ENCODE assay signal across 25 cellular contexts in genomic region chr18:37552296-37552695, GRCh38. TPM values are rescaled to one million over a fixed set of nuclear protein-coding genes. Genes with fewer than 3 reads are reported as not detected.
"Had no signal": no experiment of that assay in that cellular context is flagged by ENCODE, and none has a peak within 500 bp of the region (broad histone marks: within the 10 kb centered on the region; RNA-seq: fewer than 3 reads in every experiment).

No MANE protein-coding gene starts in this region.

- H3K9me3 Mint-ChIP-seq: memory B cell; mesothelial cell of epicardium; natural killer cell; neural crest cell; stimulated activated memory B cell treated with anti-CD40 and anti-IgM and Interleukin-4, amounts not matched to agents 10 μg/mL and 1 μg/mL and 100 μg/mL, for 72 hours; stimulated activated naive CD8-positive, alpha-beta T cell treated with anti-CD3 and anti-CD28 coated beads, Interleukin-15, Interleukin-2, amounts not matched to agents 100 ng/mL and 50 ng/mL, for 24 hours had no signal

- H3K4me3 ChIP-seq: dorsolateral prefrontal cortex, heart right ventricle, left lung, lower lobe of right lung, ovary, prostate gland, right lobe of liver, tibial artery, upper lobe of left lung, vagina had no signal

- H3K27ac Mint-ChIP-seq: memory B cell; mesothelial cell of epicardium; natural killer cell; stimulated activated memory B cell treated with anti-CD40 and anti-IgM and Interleukin-4, amounts not matched to agents 10 μg/mL and 1 μg/mL and 100 μg/mL, for 72 hours; stimulated activated naive CD8-positive, alpha-beta T cell treated with anti-CD3 and anti-CD28 coated beads, Interleukin-15, Interleukin-2, amounts not matched to agents 100 ng/mL and 50 ng/mL, for 24 hours had no signal

- H3K27me3 ChIP-seq: ovary, right lobe of liver, upper lobe of left lung, vagina had no signal

- H3K36me3 ChIP-seq: heart right ventricle, left lung, lower lobe of right lung, ovary, prostate gland, right lobe of liver, tibial artery, upper lobe of left lung, vagina had no signal

- H3K4me3 Mint-ChIP-seq: memory B cell; mesothelial cell of epicardium; natural killer cell; neural crest cell; stimulated activated memory B cell treated with anti-CD40 and anti-IgM and Interleukin-4, amounts not matched to agents 10 μg/mL and 1 μg/mL and 100 μg/mL, for 72 hours; stimulated activated naive CD8-positive, alpha-beta T cell treated with anti-CD3 and anti-CD28 coated beads, Interleukin-15, Interleukin-2, amounts not matched to agents 100 ng/mL and 50 ng/mL, for 24 hours had no signal

- DNase-seq: cortex of kidney; effector CD8-positive, alpha-beta T cell; heart right ventricle; hypothalamus; kidney glomerular epithelial cell; left lung; lower lobe of right lung; natural killer cell; ovary; retina; right lobe of liver; stimulated activated CD4-positive, alpha-beta T cell treated with anti-CD3 and anti-CD28 coated beads, Interleukin-15, amount 100 ng/mL, for 24 hours; stimulated activated CD4-positive, alpha-beta T cell treated with anti-CD3 and anti-CD28 coated beads, Interleukin-1b, Interleukin-23, amount 100 ng/mL, for 48 hours; stimulated activated CD4-positive, alpha-beta T cell treated with anti-CD3 and anti-CD28 coated beads, Interleukin-4, amount 100 ng/mL, for 24 hours; upper lobe of left lung had no signal

- H3K4me1 ChIP-seq: heart right ventricle, left lung, lower lobe of right lung, prostate gland, right lobe of liver, tibial artery, upper lobe of left lung, vagina had no signal

- H3K27ac ChIP-seq: heart right ventricle, left lung, lower lobe of right lung, ovary, prostate gland, right lobe of liver, tibial artery, upper lobe of left lung, vagina had no signal

- H3K36me3 Mint-ChIP-seq: memory B cell; mesothelial cell of epicardium; natural killer cell; stimulated activated memory B cell treated with anti-CD40 and anti-IgM and Interleukin-4, amounts not matched to agents 10 μg/mL and 1 μg/mL and 100 μg/mL, for 72 hours had no signal

- H3K4me1 Mint-ChIP-seq: memory B cell; natural killer cell; stimulated activated memory B cell treated with anti-CD40 and anti-IgM and Interleukin-4, amounts not matched to agents 10 μg/mL and 1 μg/mL and 100 μg/mL, for 72 hours had no signal

- H3K9me3 ChIP-seq: heart right ventricle, left lung, lower lobe of right lung, ovary, prostate gland, right lobe of liver, tibial artery, upper lobe of left lung, vagina had no signal

RNA-seq across cellular contexts. Expression of gene CELF4, which starts 13.3 kb away (rescaled TPM):
- total RNA-seq: myocyte, natural killer cell had no signal
